In genomic region chr11:1877211-1878133, GRCh38 we compare ENCODE assay signal across 2 cellular contexts.
A peak's percentile ranks its signal among the peaks of the same experiment; 100 is the strongest.
TF ChIP-seq lines count a peak whose summit lies in the region.

No MANE protein-coding gene starts in this region.

TF ChIP-seq in HepG2, 621 proteins besides CTCF, POLR2A, EP300 and RAD21 (continues in another document):
- no peak for TF ChIP-seq ADNP (CRISPR knock-in tag; IDR thresholded peaks at IDR 0.05)
- TF ChIP-seq PHF21A (CRISPR knock-in tag; IDR thresholded peaks at IDR 0.05) = no peak
- TF ChIP-seq SNAI1 (CRISPR knock-in tag; IDR thresholded peaks at IDR 0.05; ENCODE audit: borderline replicate concordance) = no peak
- TF ChIP-seq, protein P1, sequence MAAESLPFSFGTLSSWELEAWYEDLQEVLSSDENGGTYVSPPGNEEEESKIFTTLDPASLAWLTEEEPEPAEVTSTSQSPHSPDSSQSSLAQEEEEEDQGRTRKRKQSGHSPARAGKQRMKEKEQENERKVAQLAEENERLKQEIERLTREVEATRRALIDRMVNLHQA (CRISPR knock-in tag; IDR thresholded peaks at IDR 0.05) = no peak
- 0 out of 2 replicates have a peak, but pooled peaks have one; percentile 21 for TF ChIP-seq ZNF589 (CRISPR knock-in tag; conservative IDR thresholded peaks at IDR 0.05)
- TF ChIP-seq LRRFIP1 (CRISPR knock-in tag; conservative IDR thresholded peaks at IDR 0.05) = no peak
- no peak for TF ChIP-seq ZNF550 (CRISPR knock-in tag; IDR thresholded peaks at IDR 0.05; ENCODE audit: borderline replicate concordance)
- TF ChIP-seq, protein P2, sequence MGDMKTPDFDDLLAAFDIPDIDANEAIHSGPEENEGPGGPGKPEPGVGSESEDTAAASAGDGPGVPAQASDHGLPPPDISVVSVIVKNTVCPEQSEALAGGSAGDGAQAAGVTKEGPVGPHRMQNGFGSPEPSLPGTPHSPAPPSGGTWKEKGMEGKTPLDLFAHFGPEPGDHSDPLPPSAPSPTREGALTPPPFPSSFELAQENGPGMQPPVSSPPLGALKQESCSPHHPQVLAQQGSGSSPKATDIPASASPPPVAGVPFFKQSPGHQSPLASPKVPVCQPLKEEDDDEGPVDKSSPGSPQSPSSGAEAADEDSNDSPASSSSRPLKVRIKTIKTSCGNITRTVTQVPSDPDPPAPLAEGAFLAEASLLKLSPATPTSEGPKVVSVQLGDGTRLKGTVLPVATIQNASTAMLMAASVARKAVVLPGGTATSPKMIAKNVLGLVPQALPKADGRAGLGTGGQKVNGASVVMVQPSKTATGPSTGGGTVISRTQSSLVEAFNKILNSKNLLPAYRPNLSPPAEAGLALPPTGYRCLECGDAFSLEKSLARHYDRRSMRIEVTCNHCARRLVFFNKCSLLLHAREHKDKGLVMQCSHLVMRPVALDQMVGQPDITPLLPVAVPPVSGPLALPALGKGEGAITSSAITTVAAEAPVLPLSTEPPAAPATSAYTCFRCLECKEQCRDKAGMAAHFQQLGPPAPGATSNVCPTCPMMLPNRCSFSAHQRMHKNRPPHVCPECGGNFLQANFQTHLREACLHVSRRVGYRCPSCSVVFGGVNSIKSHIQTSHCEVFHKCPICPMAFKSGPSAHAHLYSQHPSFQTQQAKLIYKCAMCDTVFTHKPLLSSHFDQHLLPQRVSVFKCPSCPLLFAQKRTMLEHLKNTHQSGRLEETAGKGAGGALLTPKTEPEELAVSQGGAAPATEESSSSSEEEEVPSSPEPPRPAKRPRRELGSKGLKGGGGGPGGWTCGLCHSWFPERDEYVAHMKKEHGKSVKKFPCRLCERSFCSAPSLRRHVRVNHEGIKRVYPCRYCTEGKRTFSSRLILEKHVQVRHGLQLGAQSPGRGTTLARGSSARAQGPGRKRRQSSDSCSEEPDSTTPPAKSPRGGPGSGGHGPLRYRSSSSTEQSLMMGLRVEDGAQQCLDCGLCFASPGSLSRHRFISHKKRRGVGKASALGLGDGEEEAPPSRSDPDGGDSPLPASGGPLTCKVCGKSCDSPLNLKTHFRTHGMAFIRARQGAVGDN (CRISPR knock-in tag; IDR thresholded peaks at IDR 0.05) = peak; percentile 80
- TF ChIP-seq ZNF580 (CRISPR knock-in tag; IDR thresholded peaks at IDR 0.05; ENCODE audit: borderline replicate concordance, low read depth) = no peak
- TF ChIP-seq GLMP (CRISPR knock-in tag; IDR thresholded peaks at IDR 0.05; ENCODE audit: borderline replicate concordance) = no peak
- TF ChIP-seq SPEN (CRISPR knock-in tag; IDR thresholded peaks at IDR 0.05; ENCODE audit: low read depth) = no peak
- TF ChIP-seq ZFP91 (CRISPR knock-in tag; IDR thresholded peaks at IDR 0.05; ENCODE audit: borderline replicate concordance) = peak; percentile 22; the same call in 1 of the 2 replicates

TF ChIP-seq in WTC11, 78 proteins besides CTCF, POLR2A, EP300 and RAD21:
- TF ChIP-seq ZNF219 (CRISPR knock-in tag; IDR thresholded peaks at IDR 0.05; ENCODE audit: borderline replicate concordance) = no peak
- TF ChIP-seq, protein P3, sequence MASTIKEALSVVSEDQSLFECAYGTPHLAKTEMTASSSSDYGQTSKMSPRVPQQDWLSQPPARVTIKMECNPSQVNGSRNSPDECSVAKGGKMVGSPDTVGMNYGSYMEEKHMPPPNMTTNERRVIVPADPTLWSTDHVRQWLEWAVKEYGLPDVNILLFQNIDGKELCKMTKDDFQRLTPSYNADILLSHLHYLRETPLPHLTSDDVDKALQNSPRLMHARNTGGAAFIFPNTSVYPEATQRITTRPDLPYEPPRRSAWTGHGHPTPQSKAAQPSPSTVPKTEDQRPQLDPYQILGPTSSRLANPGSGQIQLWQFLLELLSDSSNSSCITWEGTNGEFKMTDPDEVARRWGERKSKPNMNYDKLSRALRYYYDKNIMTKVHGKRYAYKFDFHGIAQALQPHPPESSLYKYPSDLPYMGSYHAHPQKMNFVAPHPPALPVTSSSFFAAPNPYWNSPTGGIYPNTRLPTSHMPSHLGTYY (CRISPR knock-in tag; IDR thresholded peaks at IDR 0.05) = no peak
- no peak for TF ChIP-seq ESRRA (CRISPR knock-in tag; IDR thresholded peaks at IDR 0.05; ENCODE audit: borderline replicate concordance)
- TF ChIP-seq, protein P4, sequence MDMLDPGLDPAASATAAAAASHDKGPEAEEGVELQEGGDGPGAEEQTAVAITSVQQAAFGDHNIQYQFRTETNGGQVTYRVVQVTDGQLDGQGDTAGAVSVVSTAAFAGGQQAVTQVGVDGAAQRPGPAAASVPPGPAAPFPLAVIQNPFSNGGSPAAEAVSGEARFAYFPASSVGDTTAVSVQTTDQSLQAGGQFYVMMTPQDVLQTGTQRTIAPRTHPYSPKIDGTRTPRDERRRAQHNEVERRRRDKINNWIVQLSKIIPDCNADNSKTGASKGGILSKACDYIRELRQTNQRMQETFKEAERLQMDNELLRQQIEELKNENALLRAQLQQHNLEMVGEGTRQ (CRISPR knock-in tag; IDR thresholded peaks at IDR 0.05) = no peak
- no peak for TF ChIP-seq NFATC4 (CRISPR knock-in tag; IDR thresholded peaks at IDR 0.05)
- TF ChIP-seq MLX (CRISPR knock-in tag; IDR thresholded peaks at IDR 0.05) = no peak
- no peak for TF ChIP-seq JUN (CRISPR knock-in tag; IDR thresholded peaks at IDR 0.05)
- TF ChIP-seq FOXJ3 (CRISPR knock-in tag; IDR thresholded peaks at IDR 0.05; ENCODE audit: borderline replicate concordance) = no peak
- TF ChIP-seq, protein P5, sequence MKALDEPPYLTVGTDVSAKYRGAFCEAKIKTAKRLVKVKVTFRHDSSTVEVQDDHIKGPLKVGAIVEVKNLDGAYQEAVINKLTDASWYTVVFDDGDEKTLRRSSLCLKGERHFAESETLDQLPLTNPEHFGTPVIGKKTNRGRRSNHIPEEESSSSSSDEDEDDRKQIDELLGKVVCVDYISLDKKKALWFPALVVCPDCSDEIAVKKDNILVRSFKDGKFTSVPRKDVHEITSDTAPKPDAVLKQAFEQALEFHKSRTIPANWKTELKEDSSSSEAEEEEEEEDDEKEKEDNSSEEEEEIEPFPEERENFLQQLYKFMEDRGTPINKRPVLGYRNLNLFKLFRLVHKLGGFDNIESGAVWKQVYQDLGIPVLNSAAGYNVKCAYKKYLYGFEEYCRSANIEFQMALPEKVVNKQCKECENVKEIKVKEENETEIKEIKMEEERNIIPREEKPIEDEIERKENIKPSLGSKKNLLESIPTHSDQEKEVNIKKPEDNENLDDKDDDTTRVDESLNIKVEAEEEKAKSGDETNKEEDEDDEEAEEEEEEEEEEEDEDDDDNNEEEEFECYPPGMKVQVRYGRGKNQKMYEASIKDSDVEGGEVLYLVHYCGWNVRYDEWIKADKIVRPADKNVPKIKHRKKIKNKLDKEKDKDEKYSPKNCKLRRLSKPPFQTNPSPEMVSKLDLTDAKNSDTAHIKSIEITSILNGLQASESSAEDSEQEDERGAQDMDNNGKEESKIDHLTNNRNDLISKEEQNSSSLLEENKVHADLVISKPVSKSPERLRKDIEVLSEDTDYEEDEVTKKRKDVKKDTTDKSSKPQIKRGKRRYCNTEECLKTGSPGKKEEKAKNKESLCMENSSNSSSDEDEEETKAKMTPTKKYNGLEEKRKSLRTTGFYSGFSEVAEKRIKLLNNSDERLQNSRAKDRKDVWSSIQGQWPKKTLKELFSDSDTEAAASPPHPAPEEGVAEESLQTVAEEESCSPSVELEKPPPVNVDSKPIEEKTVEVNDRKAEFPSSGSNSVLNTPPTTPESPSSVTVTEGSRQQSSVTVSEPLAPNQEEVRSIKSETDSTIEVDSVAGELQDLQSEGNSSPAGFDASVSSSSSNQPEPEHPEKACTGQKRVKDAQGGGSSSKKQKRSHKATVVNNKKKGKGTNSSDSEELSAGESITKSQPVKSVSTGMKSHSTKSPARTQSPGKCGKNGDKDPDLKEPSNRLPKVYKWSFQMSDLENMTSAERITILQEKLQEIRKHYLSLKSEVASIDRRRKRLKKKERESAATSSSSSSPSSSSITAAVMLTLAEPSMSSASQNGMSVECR (CRISPR knock-in tag; IDR thresholded peaks at IDR 0.05; ENCODE audit: borderline replicate concordance) = no peak
- TF ChIP-seq, protein P6, sequence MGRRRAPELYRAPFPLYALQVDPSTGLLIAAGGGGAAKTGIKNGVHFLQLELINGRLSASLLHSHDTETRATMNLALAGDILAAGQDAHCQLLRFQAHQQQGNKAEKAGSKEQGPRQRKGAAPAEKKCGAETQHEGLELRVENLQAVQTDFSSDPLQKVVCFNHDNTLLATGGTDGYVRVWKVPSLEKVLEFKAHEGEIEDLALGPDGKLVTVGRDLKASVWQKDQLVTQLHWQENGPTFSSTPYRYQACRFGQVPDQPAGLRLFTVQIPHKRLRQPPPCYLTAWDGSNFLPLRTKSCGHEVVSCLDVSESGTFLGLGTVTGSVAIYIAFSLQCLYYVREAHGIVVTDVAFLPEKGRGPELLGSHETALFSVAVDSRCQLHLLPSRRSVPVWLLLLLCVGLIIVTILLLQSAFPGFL (CRISPR knock-in tag; IDR thresholded peaks at IDR 0.05; ENCODE audit: borderline replicate concordance) = no peak
- no peak for TF ChIP-seq TCF7 (CRISPR knock-in tag; IDR thresholded peaks at IDR 0.05; ENCODE audit: low read depth)
- no peak for TF ChIP-seq ZBTB43 (CRISPR knock-in tag; IDR thresholded peaks at IDR 0.05)
- TF ChIP-seq, protein P7, sequence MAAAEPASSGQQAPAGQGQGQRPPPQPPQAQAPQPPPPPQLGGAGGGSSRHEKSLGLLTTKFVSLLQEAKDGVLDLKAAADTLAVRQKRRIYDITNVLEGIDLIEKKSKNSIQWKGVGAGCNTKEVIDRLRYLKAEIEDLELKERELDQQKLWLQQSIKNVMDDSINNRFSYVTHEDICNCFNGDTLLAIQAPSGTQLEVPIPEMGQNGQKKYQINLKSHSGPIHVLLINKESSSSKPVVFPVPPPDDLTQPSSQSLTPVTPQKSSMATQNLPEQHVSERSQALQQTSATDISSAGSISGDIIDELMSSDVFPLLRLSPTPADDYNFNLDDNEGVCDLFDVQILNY (CRISPR knock-in tag; IDR thresholded peaks at IDR 0.05) = no peak
